25 cellular contexts compared by ENCODE assay signal in the genomic region with DNA sequence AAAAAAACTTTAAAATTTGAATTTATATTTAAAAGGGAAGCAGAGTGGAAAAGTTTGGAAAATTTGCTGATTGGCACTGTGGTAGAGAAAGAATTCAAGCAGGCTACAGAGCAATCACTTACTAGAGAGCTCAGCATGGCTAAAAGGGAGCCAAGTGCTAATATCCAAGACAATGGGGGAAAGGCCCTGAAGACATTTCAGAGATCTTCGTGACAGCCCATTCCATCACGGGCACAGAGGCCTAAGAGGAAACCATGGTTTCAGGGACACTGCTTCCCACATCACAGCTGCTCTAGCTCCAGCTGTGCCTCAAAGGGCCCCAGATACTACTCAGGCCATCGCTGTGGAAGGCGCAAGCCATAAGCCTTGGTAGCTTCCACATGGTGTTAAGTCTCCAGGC.
"Had no signal": no experiment of that assay in that cellular context is flagged by ENCODE, and none has a peak within 500 bp of the region (broad histone marks: within the 10 kb centered on the region; RNA-seq: fewer than 3 reads in every experiment).

No MANE protein-coding gene starts in this region.

- H3K36me3 Mint-ChIP-seq: activated naive CD8-positive, alpha-beta T cell had no signal

- ATAC-seq: activated T-cell treated with anti-CD3 and anti-CD28 coated beads, Interleukin-2, amount 50 U/mL, for 4 hours; activated T-helper 17 cell treated with anti-CD3 and anti-CD28 coated beads, Interleukin-2, amount 50 U/mL, for 72 hours; gastroesophageal sphincter had no signal

- H3K27me3 Mint-ChIP-seq: dendritic cell treated with granulocyte-macrophage colony-stimulating factor and Interleukin-4, amounts not matched to agents 40 ng/mL and 50 ng/mL, for 4 days had no signal

- H3K27ac ChIP-seq: brain microvascular endothelial cell, coronary artery, dorsolateral prefrontal cortex, esophagus muscularis mucosa, gastroesophageal sphincter had no signal

- H3K4me3 Mint-ChIP-seq: activated CD4-positive, alpha-beta memory T cell treated with anti-CD3 and anti-CD28 coated beads, Interleukin-2, amount 10 ng/mL, durations not matched to agents 7 days and 5 days; activated CD4-positive, alpha-beta T cell treated with anti-CD3 and anti-CD28 coated beads, Interleukin-2, amount 10 ng/mL, durations not matched to agents 7 days and 5 days; activated naive CD8-positive, alpha-beta T cell; activated T-cell treated with anti-CD3 and anti-CD28 coated beads, Interleukin-2, amount 50 U/mL, for 4 hours; activated T-helper 17 cell treated with anti-CD3 and anti-CD28 coated beads, Interleukin-2, amount 50 U/mL, for 72 hours; central memory CD8-positive, alpha-beta T cell; dendritic cell treated with granulocyte-macrophage colony-stimulating factor and Interleukin-4, amounts not matched to agents 40 ng/mL and 50 ng/mL, for 4 days had no signal

- H3K4me1 ChIP-seq: esophagus muscularis mucosa, gastroesophageal sphincter had no signal

- DNase-seq: activated CD4-positive, alpha-beta memory T cell treated with anti-CD3 and anti-CD28 coated beads, Interleukin-2, amount 10 ng/mL, durations not matched to agents 7 days and 5 days; activated CD4-positive, alpha-beta T cell treated with anti-CD3 and anti-CD28 coated beads for 1 hour; activated CD4-positive, alpha-beta T cell treated with anti-CD3 and anti-CD28 coated beads for 4 hours; activated CD4-positive, alpha-beta T cell treated with anti-CD3 and anti-CD28 coated beads, Interleukin-2, amount 10 ng/mL, durations not matched to agents 7 days and 5 days; activated CD4-positive, alpha-beta T cell treated with anti-CD3 and anti-CD28 coated beads, Interleukin-2, amount 50 U/mL, for 4 hours; activated effector memory CD4-positive, alpha-beta T cell treated with Interleukin-2 at 50 U/mL for 16 hours; activated gamma-delta T cell treated with Interleukin-2 at 50 U/mL for 16 hours; activated naive CD4-positive, alpha-beta T cell treated with anti-CD3 and anti-CD28 coated beads, Interleukin-2, amount 50 U/mL, for 16 hours; activated naive CD4-positive, alpha-beta T cell treated with Interleukin-2 at 50 U/mL for 16 hours; activated T-cell treated with anti-CD3 and anti-CD28 coated beads, Interleukin-2, amount 50 U/mL, for 4 hours; amniotic stem cell; anterior cingulate cortex; brain microvascular endothelial cell; dorsolateral prefrontal cortex; effector memory CD4-positive, alpha-beta T cell; erythroblast; foreskin melanocyte; T-helper 2 cell had no signal

- H3K36me3 ChIP-seq: brain microvascular endothelial cell, esophagus muscularis mucosa, gastroesophageal sphincter had no signal

- H3K27me3 ChIP-seq: brain microvascular endothelial cell, dorsolateral prefrontal cortex, esophagus muscularis mucosa, gastroesophageal sphincter had no signal

- H3K4me3 ChIP-seq: coronary artery, dorsolateral prefrontal cortex, esophagus muscularis mucosa, gastroesophageal sphincter had no signal

- H3K4me1 Mint-ChIP-seq: activated CD4-positive, alpha-beta memory T cell treated with anti-CD3 and anti-CD28 coated beads, Interleukin-2, amount 10 ng/mL, durations not matched to agents 7 days and 5 days; activated CD4-positive, alpha-beta T cell treated with anti-CD3 and anti-CD28 coated beads, Interleukin-2, amount 10 ng/mL, durations not matched to agents 7 days and 5 days; activated T-helper 17 cell treated with anti-CD3 and anti-CD28 coated beads, Interleukin-2, amount 50 U/mL, for 72 hours; central memory CD8-positive, alpha-beta T cell had no signal

- H3K27ac Mint-ChIP-seq: activated CD4-positive, alpha-beta memory T cell treated with anti-CD3 and anti-CD28 coated beads, Interleukin-2, amount 10 ng/mL, durations not matched to agents 7 days and 5 days; activated CD4-positive, alpha-beta T cell treated with anti-CD3 and anti-CD28 coated beads, Interleukin-2, amount 10 ng/mL, durations not matched to agents 7 days and 5 days; activated naive CD8-positive, alpha-beta T cell; activated T-helper 17 cell treated with anti-CD3 and anti-CD28 coated beads, Interleukin-2, amount 50 U/mL, for 72 hours; dendritic cell treated with granulocyte-macrophage colony-stimulating factor and Interleukin-4, amounts not matched to agents 40 ng/mL and 50 ng/mL, for 4 days had no signal

- H3K9me3 Mint-ChIP-seq: activated CD4-positive, alpha-beta T cell treated with anti-CD3 and anti-CD28 coated beads, Interleukin-2, amount 10 ng/mL, durations not matched to agents 7 days and 5 days; activated T-cell treated with anti-CD3 and anti-CD28 coated beads, Interleukin-2, amount 50 U/mL, for 4 hours; activated T-helper 17 cell treated with anti-CD3 and anti-CD28 coated beads, Interleukin-2, amount 50 U/mL, for 72 hours; central memory CD8-positive, alpha-beta T cell had no signal
